In the genomic region with DNA sequence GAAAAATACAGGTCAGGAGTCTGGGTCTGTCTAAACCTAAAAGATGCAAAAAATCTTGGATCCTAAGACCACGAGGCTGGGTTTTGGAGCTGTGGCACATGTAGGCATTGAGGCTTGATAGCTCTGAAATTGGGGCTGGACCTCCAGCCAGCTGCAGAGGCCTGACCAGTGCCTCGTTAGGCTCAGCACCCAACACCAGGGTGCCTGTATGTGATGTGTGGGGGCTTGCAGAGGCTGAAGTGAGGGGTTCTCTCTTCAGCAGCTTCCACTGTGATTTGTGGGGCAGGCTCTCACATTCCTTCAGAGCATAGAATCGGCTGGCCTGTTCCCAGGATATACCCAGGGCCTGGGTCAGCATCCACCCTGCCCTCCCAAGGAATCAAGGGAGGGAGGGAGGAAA, we compare ENCODE assay signal across 17 cellular contexts.
DNase-seq lines count a peak whose midpoint lies in the region; ATAC-seq and TF ChIP-seq lines count a peak whose summit lies in the region.
"Had no signal": no experiment of that assay in that cellular context is flagged by ENCODE, and none has a peak within 500 bp of the region (broad histone marks: within the 10 kb centered on the region; RNA-seq: fewer than 3 reads in every experiment).

No MANE protein-coding gene starts in this region.

- H3K36me3 ChIP-seq in SJCRH30 = no peaks in the 10 kb centered on the region

- no peak for DNase-seq in activated B cell treated with CpG ODN at 0.5 μM for 24 hours
- no peak for DNase-seq in SIG-M5 treated with dmso at 0.1 percent for 504 hours (lab: John Stamatoyannopoulos, UW; ENCODE audit: unreplicated experiment)
- no peak for DNase-seq in SJCRH30
- DNase-seq in ureter (ENCODE audit: low spot score) = no peak
- no peak for DNase-seq in posterior vena cava (ENCODE audit: low spot score)
- DNase-seq: C1 segment of cervical spinal cord, GDM1, H7, IMR-90, Kasumi-1, NCI-H1417, NCI-H1694 treated with DMSO at 0.1 percent for 48 hours, NCI-H2081 treated with DMSO at 0.1 percent for 48 hours, NCI-H2171 treated with DMSO at 0.1 percent for 48 hours, NCI-H526 treated with DMSO at 0.1 percent for 48 hours had no signal

- H3K4me3 Mint-ChIP-seq in IgD-negative memory B cell (no peak overlapping the region), activated B cell treated with CpG ODN at 0.5 μM for 24 hours (no peak overlapping the region)

- no peaks in the 10 kb centered on the region for H3K27me3 Mint-ChIP-seq in IgD-negative memory B cell
- no peaks in the 10 kb centered on the region for H3K27me3 Mint-ChIP-seq in activated B cell treated with CpG ODN at 0.5 μM for 24 hours

- H3K4me1 Mint-ChIP-seq in IgD-negative memory B cell = peaks cover 18 to 37% (median 33%) of the 10 kb centered on the region in 3 donors
- H3K4me1 Mint-ChIP-seq in activated B cell treated with CpG ODN at 0.5 μM for 24 hours = peaks cover 60% of the 10 kb centered on the region

- peaks cover 6% of the 10 kb centered on the region; the same call in 1 of the 2 replicates for H3K9me3 ChIP-seq in SJCRH30 (replicated peaks)

- H3K4me1 ChIP-seq in SJCRH30 = no peaks in the 10 kb centered on the region

- H3K9me3 Mint-ChIP-seq in IgD-negative memory B cell (peaks cover 5 to 13% (median 6%) of the 10 kb centered on the region in 3 donors), activated B cell treated with CpG ODN at 0.5 μM for 24 hours (peaks cover 5% of the 10 kb centered on the region)

- ATAC-seq in activated B cell treated with CpG ODN at 0.5 μM for 24 hours (ENCODE audit: low read depth) = no peak

- POLR2A ChIA-PET in activated B cell treated with CpG ODN at 0.5 μM for 24 hours (lab: Charles Lee) = interaction anchor here (1.2 to 1.6 kb wide), 2 partner anchors 10 to 1514 kb away, joined by 3 to 9 read pairs; no protein-coding TSS in a partner anchor

- CTCF ChIA-PET in activated B cell treated with CpG ODN at 0.5 μM for 24 hours (lab: Charles Lee) = no interaction called here

- no peaks in the 10 kb centered on the region for H3K27me3 ChIP-seq in SJCRH30

- no peak for TF ChIP-seq CTCF in activated B cell treated with CpG ODN at 0.5 μM for 24 hours (IDR thresholded peaks at IDR 0.05)

- no peak overlapping the region for H3K27ac ChIP-seq in SJCRH30

- H3K36me3 Mint-ChIP-seq in IgD-negative memory B cell (peaks cover 3% of the 10 kb centered on the region), activated B cell treated with CpG ODN at 0.5 μM for 24 hours (ENCODE audit: low read depth) (peaks cover 3% of the 10 kb centered on the region)

- H3K27ac Mint-ChIP-seq in IgD-negative memory B cell = peak overlapping the region in 2 of 3 donors; percentile 36 to 37
- H3K27ac Mint-ChIP-seq in activated B cell treated with CpG ODN at 0.5 μM for 24 hours = peak overlapping the region; percentile 85

- peak overlapping the region; percentile 6; the same call in 1 of the 2 replicates for H3K4me3 ChIP-seq in GM08714 (ENCODE audit: low read length)
- no peak overlapping the region for H3K4me3 ChIP-seq in SJCRH30

- intact Hi-C loops in activated B cell treated with CpG ODN at 0.5 μM for 24 hours (cut with micrococcal nuclease) (loop anchor here (1.0 to 10.0 kb wide), 3 partner anchors 10 to 1027 kb away; a partner anchor contains a TSS), posterior vena cava (cut with DNase I) (no loop called here)
